11 cellular contexts compared by ENCODE assay signal in genomic region chr1:172270605-172271004, GRCh38.
DNase-seq lines count a peak whose midpoint lies in the region; ATAC-seq and TF ChIP-seq lines count a peak whose summit lies in the region.
"Had no signal": no experiment of that assay in that cellular context is flagged by ENCODE, and none has a peak within 500 bp of the region (broad histone marks: within the 10 kb centered on the region; RNA-seq: fewer than 3 reads in every experiment).

No MANE protein-coding gene starts in this region.

- H3K4me3 ChIP-seq in left ventricle myocardium inferior (no peak overlapping the region), heart right ventricle (no peak overlapping the region), left lung (no peak overlapping the region), transverse colon (no peak overlapping the region)

- TF ChIP-seq POLR2A in transverse colon (IDR thresholded peaks at IDR 0.05), result no peak

- no peak for TF ChIP-seq EP300 in transverse colon (IDR thresholded peaks at IDR 0.05; ENCODE audit: low read depth)

- H3K27me3 Mint-ChIP-seq in activated T-helper 1 cell treated with anti-CD3 and anti-CD28 coated beads, Interleukin-12 subunit alpha, Interleukin-12 subunit beta, Interleukin-2, Interleukin-4 antibody, amounts not matched to agents 30 ng/mL and 10 ng/mL and 1 ng/mL, durations not matched to agents 14 hours and 24 hours and 36 hours (ENCODE audit: insufficient read depth), result no peaks in the 10 kb centered on the region
- H3K27me3 Mint-ChIP-seq in immature natural killer cell (ENCODE audit: low read depth in 3 of 3), result no peaks in the 10 kb centered on the region
- H3K27me3 Mint-ChIP-seq: brain had no signal

- H3K27me3 ChIP-seq in left ventricle myocardium inferior (ENCODE audit: low read depth) (no peaks in the 10 kb centered on the region), heart right ventricle (no peaks in the 10 kb centered on the region), left lung (no peaks in the 10 kb centered on the region), transverse colon (no peaks in the 10 kb centered on the region)

- H3K4me1 Mint-ChIP-seq in activated T-helper 1 cell treated with anti-CD3 and anti-CD28 coated beads, Interleukin-12 subunit alpha, Interleukin-12 subunit beta, Interleukin-2, Interleukin-4 antibody, amounts not matched to agents 30 ng/mL and 10 ng/mL and 1 ng/mL, durations not matched to agents 14 hours and 24 hours and 36 hours (ENCODE audit: low read depth), result peaks cover 60% of the 10 kb centered on the region
- H3K4me1 Mint-ChIP-seq in immature natural killer cell, result no peaks in the 10 kb centered on the region

- intact Hi-C loops in left ventricle myocardium inferior (cut with micrococcal nuclease) (no loop called here), heart right ventricle (cut with DNase I) (no loop called here), left lung (cut with DNase I) (no loop called here), transverse colon (cut with DNase I; ENCODE audit: low total_unique reads) (no loop called here)
- intact Hi-C loops in activated T-helper 1 cell treated with anti-CD3 and anti-CD28 coated beads, Interleukin-12 subunit alpha, Interleukin-12 subunit beta, Interleukin-2, Interleukin-4 antibody, amounts not matched to agents 30 ng/mL and 10 ng/mL and 1 ng/mL, durations not matched to agents 14 hours and 24 hours and 36 hours (cut with micrococcal nuclease), result loop anchor here (1.0 to 10.0 kb wide), 14 partner anchors 15 to 1887 kb away; partner anchors contain the start of genes FASLG, RABGAP1L and SUCO

- H3K27ac ChIP-seq in left ventricle myocardium inferior (replicated peaks) (peak overlapping the region; percentile 7), heart right ventricle (peak overlapping the region in 1 of 10 donors; percentile 19), left lung (peak overlapping the region; percentile 14 to 74), transverse colon (peak overlapping the region in 3 of 4 donors; percentile 9 to 46 (median 28))

- in situ Hi-C loops in transverse colon (cut with MboI; ENCODE audit: low pct_ligation_motif_present in 1 of 4, low pct_unique_long_range_greater_than_20kb in 1 of 4, low sequenced_read_pairs in 3 of 4), result no loop called here

- 51 to 57% methylated on average over 3 of the region's 3 CpGs for WGBS in heart right ventricle, 2 donors
- WGBS in transverse colon (ENCODE audit: low coverage in 1 of 2), 2 donors, result 38 to 39% methylated on average over 3 of the region's 3 CpGs

- no peaks in the 10 kb centered on the region for H3K36me3 ChIP-seq in left ventricle myocardium inferior
- no peaks in the 10 kb centered on the region for H3K36me3 ChIP-seq in heart right ventricle
- H3K36me3 ChIP-seq in left lung, result no peaks in the 10 kb centered on the region
- no peaks in the 10 kb centered on the region for H3K36me3 ChIP-seq in transverse colon

- H3K27ac Mint-ChIP-seq in activated T-helper 1 cell treated with anti-CD3 and anti-CD28 coated beads, Interleukin-12 subunit alpha, Interleukin-12 subunit beta, Interleukin-2, Interleukin-4 antibody, amounts not matched to agents 30 ng/mL and 10 ng/mL and 1 ng/mL, durations not matched to agents 14 hours and 24 hours and 36 hours, result peak overlapping the region; percentile 85
- no peak overlapping the region for H3K27ac Mint-ChIP-seq in immature natural killer cell

- H3K9me3 Mint-ChIP-seq in activated T-helper 1 cell treated with anti-CD3 and anti-CD28 coated beads, Interleukin-12 subunit alpha, Interleukin-12 subunit beta, Interleukin-2, Interleukin-4 antibody, amounts not matched to agents 30 ng/mL and 10 ng/mL and 1 ng/mL, durations not matched to agents 14 hours and 24 hours and 36 hours, result no peaks in the 10 kb centered on the region
- H3K9me3 Mint-ChIP-seq in immature natural killer cell, result no peaks in the 10 kb centered on the region

- no peak for DNase-seq in left ventricle myocardium inferior
- no peak for DNase-seq in heart right ventricle
- no peak for DNase-seq in activated T-helper 1 cell treated with anti-CD3 and anti-CD28 coated beads, Interleukin-12 subunit alpha, Interleukin-12 subunit beta, Interleukin-2, Interleukin-4 antibody, amounts not matched to agents 30 ng/mL and 10 ng/mL and 1 ng/mL, durations not matched to agents 14 hours and 24 hours and 36 hours (ENCODE audit: low spot score)
- DNase-seq in left lung, result no peak
- DNase-seq in transverse colon, result no peak
- no peak for DNase-seq in RPMI8226
- no peak for DNase-seq in immature natural killer cell
- DNase-seq: DMS153, nucleus accumbens had no signal

- ATAC-seq in heart right ventricle, result no peak
- peak; percentile 43 for ATAC-seq in left lung
- no peak for ATAC-seq in GM21619 (IDR thresholded peaks at IDR 0.05; ENCODE audit: unreplicated experiment)

- H3K4me3 Mint-ChIP-seq in activated T-helper 1 cell treated with anti-CD3 and anti-CD28 coated beads, Interleukin-12 subunit alpha, Interleukin-12 subunit beta, Interleukin-2, Interleukin-4 antibody, amounts not matched to agents 30 ng/mL and 10 ng/mL and 1 ng/mL, durations not matched to agents 14 hours and 24 hours and 36 hours, result peak overlapping the region; percentile 5
- no peak overlapping the region for H3K4me3 Mint-ChIP-seq in immature natural killer cell
- H3K4me3 Mint-ChIP-seq: brain had no signal

- H3K9me3 ChIP-seq in left ventricle myocardium inferior (replicated peaks) (no peaks in the 10 kb centered on the region), heart right ventricle (no peaks in the 10 kb centered on the region), left lung (no peaks in the 10 kb centered on the region), transverse colon (no peaks in the 10 kb centered on the region)

- TF ChIP-seq CTCF in left ventricle myocardium inferior (IDR thresholded peaks at IDR 0.05; ENCODE audit: borderline replicate concordance) (no peak), heart right ventricle (IDR thresholded peaks at IDR 0.05) (no peak), left lung (IDR thresholded peaks at IDR 0.05) (no peak), transverse colon (IDR thresholded peaks at IDR 0.05) (no peak)

- H3K4me1 ChIP-seq in left ventricle myocardium inferior (peaks cover 18% of the 10 kb centered on the region), heart right ventricle (peaks cover 0 to 12% (median 0%) of the 10 kb centered on the region in 9 donors), left lung (peaks cover 7 to 11% of the 10 kb centered on the region in 2 donors), transverse colon (peaks cover 0 to 7% (median 0%) of the 10 kb centered on the region in 4 donors)

- peaks cover 1% of the 10 kb centered on the region for H3K36me3 Mint-ChIP-seq in activated T-helper 1 cell treated with anti-CD3 and anti-CD28 coated beads, Interleukin-12 subunit alpha, Interleukin-12 subunit beta, Interleukin-2, Interleukin-4 antibody, amounts not matched to agents 30 ng/mL and 10 ng/mL and 1 ng/mL, durations not matched to agents 14 hours and 24 hours and 36 hours (ENCODE audit: low read depth)
- H3K36me3 Mint-ChIP-seq in immature natural killer cell, result no peaks in the 10 kb centered on the region
- H3K36me3 Mint-ChIP-seq: brain had no signal
